ENCODE assay signal across 1 cellular context in genomic region chr19:7393459-7393858, GRCh38.
TF ChIP-seq lines count a peak whose summit lies in the region.

No MANE protein-coding gene starts in this region.

TF ChIP-seq in A549, 52 proteins besides CTCF, POLR2A, EP300 and RAD21 (continued from another document):
- TF ChIP-seq, protein P1, sequence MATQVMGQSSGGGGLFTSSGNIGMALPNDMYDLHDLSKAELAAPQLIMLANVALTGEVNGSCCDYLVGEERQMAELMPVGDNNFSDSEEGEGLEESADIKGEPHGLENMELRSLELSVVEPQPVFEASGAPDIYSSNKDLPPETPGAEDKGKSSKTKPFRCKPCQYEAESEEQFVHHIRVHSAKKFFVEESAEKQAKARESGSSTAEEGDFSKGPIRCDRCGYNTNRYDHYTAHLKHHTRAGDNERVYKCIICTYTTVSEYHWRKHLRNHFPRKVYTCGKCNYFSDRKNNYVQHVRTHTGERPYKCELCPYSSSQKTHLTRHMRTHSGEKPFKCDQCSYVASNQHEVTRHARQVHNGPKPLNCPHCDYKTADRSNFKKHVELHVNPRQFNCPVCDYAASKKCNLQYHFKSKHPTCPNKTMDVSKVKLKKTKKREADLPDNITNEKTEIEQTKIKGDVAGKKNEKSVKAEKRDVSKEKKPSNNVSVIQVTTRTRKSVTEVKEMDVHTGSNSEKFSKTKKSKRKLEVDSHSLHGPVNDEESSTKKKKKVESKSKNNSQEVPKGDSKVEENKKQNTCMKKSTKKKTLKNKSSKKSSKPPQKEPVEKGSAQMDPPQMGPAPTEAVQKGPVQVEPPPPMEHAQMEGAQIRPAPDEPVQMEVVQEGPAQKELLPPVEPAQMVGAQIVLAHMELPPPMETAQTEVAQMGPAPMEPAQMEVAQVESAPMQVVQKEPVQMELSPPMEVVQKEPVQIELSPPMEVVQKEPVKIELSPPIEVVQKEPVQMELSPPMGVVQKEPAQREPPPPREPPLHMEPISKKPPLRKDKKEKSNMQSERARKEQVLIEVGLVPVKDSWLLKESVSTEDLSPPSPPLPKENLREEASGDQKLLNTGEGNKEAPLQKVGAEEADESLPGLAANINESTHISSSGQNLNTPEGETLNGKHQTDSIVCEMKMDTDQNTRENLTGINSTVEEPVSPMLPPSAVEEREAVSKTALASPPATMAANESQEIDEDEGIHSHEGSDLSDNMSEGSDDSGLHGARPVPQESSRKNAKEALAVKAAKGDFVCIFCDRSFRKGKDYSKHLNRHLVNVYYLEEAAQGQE (IDR thresholded peaks at IDR 0.05), result no peak
- TF ChIP-seq MYC (IDR thresholded peaks at IDR 0.05; ENCODE audit: borderline replicate concordance, low read length) (no peak), HOXB13 (CRISPR knock-in tag; IDR thresholded peaks at IDR 0.05; ENCODE audit: low read depth) (no peak), ESRRA (IDR thresholded peaks at IDR 0.05; ENCODE audit: borderline replicate concordance, low read length) (no peak), RCOR1 (IDR thresholded peaks at IDR 0.05; ENCODE audit: low read depth, low read length) (no peak), EHMT2 (IDR thresholded peaks at IDR 0.05; ENCODE audit: low read depth) (no peak)
- TF ChIP-seq, protein P2, sequence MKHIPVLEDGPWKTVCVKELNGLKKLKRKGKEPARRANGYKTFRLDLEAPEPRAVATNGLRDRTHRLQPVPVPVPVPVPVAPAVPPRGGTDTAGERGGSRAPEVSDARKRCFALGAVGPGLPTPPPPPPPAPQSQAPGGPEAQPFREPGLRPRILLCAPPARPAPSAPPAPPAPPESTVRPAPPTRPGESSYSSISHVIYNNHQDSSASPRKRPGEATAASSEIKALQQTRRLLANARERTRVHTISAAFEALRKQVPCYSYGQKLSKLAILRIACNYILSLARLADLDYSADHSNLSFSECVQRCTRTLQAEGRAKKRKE (CRISPR knock-in tag; IDR thresholded peaks at IDR 0.05; ENCODE audit: low read depth), result no peak
